In genomic region chr20:59787186-59787890, GRCh38 we compare ENCODE assay signal across 35 cellular contexts.
DNase-seq lines count a peak whose midpoint lies in the region; ATAC-seq, FAIRE-seq and TF ChIP-seq lines count a peak whose summit lies in the region.
"Had no signal": no experiment of that assay in that cellular context is flagged by ENCODE, and none has a peak within 500 bp of the region (broad histone marks: within the 10 kb centered on the region; RNA-seq: fewer than 3 reads in every experiment).

No MANE protein-coding gene starts in this region.

- ATAC-seq in heart right ventricle (no peak), HG03469 (IDR thresholded peaks at IDR 0.05; ENCODE audit: unreplicated experiment) (no peak)
- ATAC-seq: effector memory CD8-positive, alpha-beta T cell; sciatic nerve; T-helper 17 cell had no signal

- no peak for TF ChIP-seq POLR2A in esophagus muscularis mucosa (IDR thresholded peaks at IDR 0.05; ENCODE audit: low read depth)
- TF ChIP-seq POLR2A in vagina (IDR thresholded peaks at IDR 0.05), result no peak

- DNase-seq in right atrium auricular region (ENCODE audit: low spot score) (peak; percentile 53), heart right ventricle (no peak), NOMO-1 treated with DMSO at 0.1 percent for 48 hours (lab: John Stamatoyannopoulos, UW; ENCODE audit: unreplicated experiment) (peak; percentile 69), esophagus muscularis mucosa (ENCODE audit: extremely low spot score) (peak; percentile 84), vagina (ENCODE audit: extremely low spot score in 2 of 2) (peak; percentile 60 to 90), HTR-8/SVneo (ENCODE audit: insufficient read length, low spot score) (no peak)
- DNase-seq in stimulated activated naive CD4-positive, alpha-beta T cell (lab: John Stamatoyannopoulos, UW), result no peak
- DNase-seq: ACHN; activated CD4-positive, alpha-beta memory T cell treated with anti-CD3 and anti-CD28 coated beads, Interleukin-2, amount 10 ng/mL, durations not matched to agents 7 days and 5 days; activated effector memory CD4-positive, alpha-beta T cell treated with anti-CD3 and anti-CD28 coated beads, Interleukin-2, amount 50 U/mL, for 16 hours; activated T-cell treated with anti-CD3 and anti-CD28 coated beads for 4 hours; BE2C; CD8-positive, alpha-beta memory T cell; cortex of kidney; effector memory CD8-positive, alpha-beta T cell; EL; erythroblast; GOT3; MM.1S; NCI-H146; NCI-H345; NCI-H748 treated with DMSO at 0.1 percent for 48 hours; OCI-M1; SK-N-SH; stimulated activated CD4-positive, alpha-beta T cell treated with anti-CD3 and anti-CD28 coated beads, Interleukin-2, amount 100 ng/mL, for 48 hours; T-helper 17 cell had no signal

- H3K27ac ChIP-seq in right atrium auricular region, result no peak overlapping the region
- no peak overlapping the region for H3K27ac ChIP-seq in heart right ventricle
- no peak overlapping the region for H3K27ac ChIP-seq in esophagus muscularis mucosa (replicated peaks in 1 of 4)
- H3K27ac ChIP-seq in vagina, result no peak overlapping the region
- H3K27ac ChIP-seq: KMS-11, neutrophil, prostate gland, RWPE1, tibial artery had no signal

- no peaks in the 10 kb centered on the region for H3K27me3 ChIP-seq in right atrium auricular region
- H3K27me3 ChIP-seq in heart right ventricle, result peaks cover 0 to 9% (median 0%) of the 10 kb centered on the region in 7 donors
- H3K27me3 ChIP-seq in esophagus muscularis mucosa, result peaks cover 0 to 40% (median 0%) of the 10 kb centered on the region in 4 donors
- H3K27me3 ChIP-seq in vagina, result no peaks in the 10 kb centered on the region
- H3K27me3 ChIP-seq: BE2C, neutrophil had no signal

- WGBS in heart right ventricle, 2 donors, result 66 to 77% methylated on average over 6 of the region's 6 CpGs
- 66% methylated on average over 4 of the region's 6 CpGs for WGBS in esophagus muscularis mucosa

- TF ChIP-seq CTCF in right atrium auricular region (IDR thresholded peaks at IDR 0.05), result no peak
- TF ChIP-seq CTCF in heart right ventricle (IDR thresholded peaks at IDR 0.05), result no peak
- no peak for TF ChIP-seq CTCF in esophagus muscularis mucosa (IDR thresholded peaks at IDR 0.05)
- no peak for TF ChIP-seq CTCF in vagina (IDR thresholded peaks at IDR 0.05)

- no peak for TF ChIP-seq EP300 in esophagus muscularis mucosa (IDR thresholded peaks at IDR 0.05)

- H3K4me1 ChIP-seq in right atrium auricular region (no peaks in the 10 kb centered on the region), heart right ventricle (no peaks in the 10 kb centered on the region), esophagus muscularis mucosa (no peaks in the 10 kb centered on the region), vagina (no peaks in the 10 kb centered on the region)
- H3K4me1 ChIP-seq: BE2C, prostate gland, tibial artery had no signal

- intact Hi-C loops in heart right ventricle (cut with DNase I), result loop anchor here in 2 of 10 donors (10.0 kb wide), 2 partner anchors 47 to 147 kb away; partner anchors contain the start of gene SYCP2 (in 1 of the 2)
- intact Hi-C loops in esophagus muscularis mucosa (cut with DNase I), result no loop called here
- intact Hi-C loops in vagina (cut with DNase I), result no loop called here

- FAIRE-seq in HTR-8/SVneo (lab: Jason Lieb, UNC), result no peak
- FAIRE-seq: GM18507, keratinocyte had no signal

- peaks cover 0 to 5% of the 10 kb centered on the region in 2 donors for H3K9me3 ChIP-seq in right atrium auricular region
- peaks cover 0 to 16% (median 3%) of the 10 kb centered on the region in 11 donors for H3K9me3 ChIP-seq in heart right ventricle
- H3K9me3 ChIP-seq in esophagus muscularis mucosa, result peaks cover 0 to 10% (median 3%) of the 10 kb centered on the region in 4 donors
- H3K9me3 ChIP-seq in vagina, result no peaks in the 10 kb centered on the region
- H3K9me3 ChIP-seq: BE2C, neutrophil, prostate gland, SK-N-SH had no signal

- H3K36me3 ChIP-seq in right atrium auricular region (no peaks in the 10 kb centered on the region), heart right ventricle (no peaks in the 10 kb centered on the region), esophagus muscularis mucosa (no peaks in the 10 kb centered on the region), vagina (no peaks in the 10 kb centered on the region)
- H3K36me3 ChIP-seq: BE2C, neutrophil, prostate gland, tibial artery had no signal

- H3K4me3 ChIP-seq in right atrium auricular region (no peak overlapping the region), heart right ventricle (no peak overlapping the region), esophagus muscularis mucosa (no peak overlapping the region), vagina (no peak overlapping the region)
- H3K4me3 ChIP-seq: prostate gland, tibial artery had no signal

Comparison
In these comparisons a context has a peak if more than half of its experiments do, and no peak if none do; other contexts are left out.
1. DNase-seq: peak in right atrium auricular region (single experiment), NOMO-1 treated with DMSO at 0.1 percent for 48 hours (single experiment), esophagus muscularis mucosa (single experiment) and vagina (2 of 2); none in heart right ventricle (0 of 2), stimulated activated naive CD4-positive, alpha-beta T cell (0 of 6) and HTR-8/SVneo (single experiment).